Comparison of ENCODE assay signal across 8 cellular contexts in genomic region chr17:3963214-3964201, GRCh38.
DNase-seq lines count a peak whose midpoint lies in the region; ATAC-seq and TF ChIP-seq lines count a peak whose summit lies in the region.

No MANE protein-coding gene starts in this region.

- peak overlapping the region; percentile 92 to 93 for H3K27ac Mint-ChIP-seq in effector memory CD8-positive, alpha-beta T cell

- H3K4me1 Mint-ChIP-seq in effector memory CD8-positive, alpha-beta T cell (ENCODE audit: low read depth in 2 of 2) = peaks cover 52 to 53% of the 10 kb centered on the region in 2 donors

- H3K9me3 Mint-ChIP-seq in effector memory CD8-positive, alpha-beta T cell = no peaks in the 10 kb centered on the region

- POLR2A ChIA-PET in HEK293T (lab: Yijun Ruan, JAX) = no interaction called here

- peaks cover 21% of the 10 kb centered on the region for H3K36me3 Mint-ChIP-seq in effector memory CD8-positive, alpha-beta T cell (ENCODE audit: insufficient read depth)

- DNase-seq in GM19238 (ENCODE audit: insufficient read length, low spot score) = peak; percentile 70
- DNase-seq in activated CD4-positive, CD25-positive, alpha-beta regulatory T cell treated with anti-CD3 and anti-CD28 coated beads, Interleukin-2, amount 50 U/mL, for 16 hours (ENCODE audit: low read depth, low spot score) = peak; percentile 37
- peak; percentile 57 to 60 (median 59) for DNase-seq in effector memory CD8-positive, alpha-beta T cell
- DNase-seq in skeletal muscle cell (ENCODE audit: low read depth) = no peak
- DNase-seq in HEK293T (ENCODE audit: extremely low spot score) = no peak
- no peak for DNase-seq in HUDEP-2 (lab: John Stamatoyannopoulos, UW; ENCODE audit: unreplicated experiment in 76 of 76)

- peak overlapping the region; percentile 3 for H3K4me3 ChIP-seq in skeletal muscle cell (ENCODE audit: low read depth, low read length)

- no peaks in the 10 kb centered on the region for H3K27me3 Mint-ChIP-seq in effector memory CD8-positive, alpha-beta T cell

- H3K4me3 Mint-ChIP-seq in effector memory CD8-positive, alpha-beta T cell = peak overlapping the region; percentile 90 to 94

- ATAC-seq in HG03439 (IDR thresholded peaks at IDR 0.05; ENCODE audit: unreplicated experiment) = peak; percentile 20
- ATAC-seq in effector memory CD8-positive, alpha-beta T cell (replicated peaks) = peak; percentile 49
- ATAC-seq in GM18873 (IDR thresholded peaks at IDR 0.05; ENCODE audit: low FRiP score, unreplicated experiment) = no peak

- CTCF ChIA-PET in HEK293T (lab: Yijun Ruan, JAX) = no interaction called here

TF ChIP-seq in HEK293T, 16 proteins besides CTCF, POLR2A, EP300 and RAD21:
- TF ChIP-seq ARNT (IDR thresholded peaks at IDR 0.05) (no peak), NFRKB (IDR thresholded peaks at IDR 0.05) (no peak), PKNOX1 (IDR thresholded peaks at IDR 0.05) (no peak), FOXA1 (IDR thresholded peaks at IDR 0.05) (no peak), HDGF (IDR thresholded peaks at IDR 0.05; ENCODE audit: borderline replicate concordance) (no peak), SUZ12 (IDR thresholded peaks at IDR 0.05) (no peak), SP1 (IDR thresholded peaks at IDR 0.05) (no peak), ZNF384 (IDR thresholded peaks at IDR 0.05) (no peak), FOXK2 (IDR thresholded peaks at IDR 0.05) (no peak), BHLHE40 (IDR thresholded peaks at IDR 0.05; ENCODE audit: borderline replicate concordance) (no peak), ELF4 (IDR thresholded peaks at IDR 0.05) (no peak), L3MBTL2 (conservative IDR thresholded peaks at IDR 0.05) (no peak), TARDBP (IDR thresholded peaks at IDR 0.05) (no peak), CTBP1 (IDR thresholded peaks at IDR 0.05; ENCODE audit: borderline replicate concordance) (no peak), LEF1 (IDR thresholded peaks at IDR 0.05; ENCODE audit: borderline replicate concordance) (no peak), FOXM1 (IDR thresholded peaks at IDR 0.05; ENCODE audit: borderline replicate concordance) (no peak)

Comparison
In these comparisons a context has a peak if more than half of its experiments do, and no peak if none do; other contexts are left out.
1. DNase-seq: peak in GM19238 (single experiment), activated CD4-positive, CD25-positive, alpha-beta regulatory T cell treated with anti-CD3 and anti-CD28 coated beads, Interleukin-2, amount 50 U/mL, for 16 hours (single experiment) and effector memory CD8-positive, alpha-beta T cell (3 of 3); none in skeletal muscle cell (single experiment), HEK293T (single experiment) and HUDEP-2 (0 of 76).